ENCODE assay signal across 1 cellular context in the genomic region with DNA sequence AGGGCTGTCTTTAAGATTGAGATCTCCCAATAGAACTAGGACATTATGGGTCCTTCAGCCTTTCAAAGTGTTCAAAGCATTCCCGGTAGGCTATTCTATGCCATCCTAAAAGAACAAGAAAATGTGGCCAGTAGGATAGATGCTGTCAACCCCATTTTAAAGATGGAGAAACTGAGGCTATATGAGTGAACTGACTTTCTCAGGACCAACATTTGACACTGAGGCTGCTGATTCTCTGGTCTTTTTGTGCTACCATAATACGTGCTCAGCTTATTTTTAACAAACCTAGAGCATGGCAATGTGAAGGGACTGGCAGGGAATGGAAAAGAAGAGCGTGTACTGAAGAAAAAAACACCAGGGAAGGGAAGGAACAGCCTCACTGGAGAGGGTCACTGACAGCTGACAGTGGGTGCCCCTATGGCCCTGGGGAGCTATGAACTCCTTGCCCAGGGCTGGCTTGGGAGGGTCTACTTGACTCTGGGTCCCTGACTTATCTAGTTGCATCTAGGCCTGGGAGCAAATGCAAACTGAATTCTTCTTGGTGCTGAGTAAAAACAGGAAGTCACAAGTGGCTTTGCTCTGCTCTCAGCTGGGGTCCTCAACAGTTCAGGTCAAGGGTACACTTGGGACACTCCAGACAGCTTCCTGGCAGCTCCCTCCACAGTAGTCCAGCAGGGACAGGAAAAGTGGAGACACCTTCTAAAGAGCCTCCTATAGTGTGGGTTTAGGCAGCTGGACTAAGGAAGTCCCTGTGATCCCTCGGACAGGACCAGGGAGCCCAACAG.
TF ChIP-seq lines count a peak whose summit lies in the region.

No MANE protein-coding gene starts in this region.

TF ChIP-seq in K562, 482 proteins besides CTCF, POLR2A, EP300 and RAD21:
- TF ChIP-seq, protein P1, sequence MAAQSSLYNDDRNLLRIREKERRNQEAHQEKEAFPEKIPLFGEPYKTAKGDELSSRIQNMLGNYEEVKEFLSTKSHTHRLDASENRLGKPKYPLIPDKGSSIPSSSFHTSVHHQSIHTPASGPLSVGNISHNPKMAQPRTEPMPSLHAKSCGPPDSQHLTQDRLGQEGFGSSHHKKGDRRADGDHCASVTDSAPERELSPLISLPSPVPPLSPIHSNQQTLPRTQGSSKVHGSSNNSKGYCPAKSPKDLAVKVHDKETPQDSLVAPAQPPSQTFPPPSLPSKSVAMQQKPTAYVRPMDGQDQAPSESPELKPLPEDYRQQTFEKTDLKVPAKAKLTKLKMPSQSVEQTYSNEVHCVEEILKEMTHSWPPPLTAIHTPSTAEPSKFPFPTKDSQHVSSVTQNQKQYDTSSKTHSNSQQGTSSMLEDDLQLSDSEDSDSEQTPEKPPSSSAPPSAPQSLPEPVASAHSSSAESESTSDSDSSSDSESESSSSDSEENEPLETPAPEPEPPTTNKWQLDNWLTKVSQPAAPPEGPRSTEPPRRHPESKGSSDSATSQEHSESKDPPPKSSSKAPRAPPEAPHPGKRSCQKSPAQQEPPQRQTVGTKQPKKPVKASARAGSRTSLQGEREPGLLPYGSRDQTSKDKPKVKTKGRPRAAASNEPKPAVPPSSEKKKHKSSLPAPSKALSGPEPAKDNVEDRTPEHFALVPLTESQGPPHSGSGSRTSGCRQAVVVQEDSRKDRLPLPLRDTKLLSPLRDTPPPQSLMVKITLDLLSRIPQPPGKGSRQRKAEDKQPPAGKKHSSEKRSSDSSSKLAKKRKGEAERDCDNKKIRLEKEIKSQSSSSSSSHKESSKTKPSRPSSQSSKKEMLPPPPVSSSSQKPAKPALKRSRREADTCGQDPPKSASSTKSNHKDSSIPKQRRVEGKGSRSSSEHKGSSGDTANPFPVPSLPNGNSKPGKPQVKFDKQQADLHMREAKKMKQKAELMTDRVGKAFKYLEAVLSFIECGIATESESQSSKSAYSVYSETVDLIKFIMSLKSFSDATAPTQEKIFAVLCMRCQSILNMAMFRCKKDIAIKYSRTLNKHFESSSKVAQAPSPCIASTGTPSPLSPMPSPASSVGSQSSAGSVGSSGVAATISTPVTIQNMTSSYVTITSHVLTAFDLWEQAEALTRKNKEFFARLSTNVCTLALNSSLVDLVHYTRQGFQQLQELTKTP (IDR thresholded peaks at IDR 0.05; ENCODE audit: low read depth in 1 of 2, partially characterized antibody in 2 of 2), result no peak
- no peak for TF ChIP-seq ZNF165 (CRISPR knock-in tag; IDR thresholded peaks at IDR 0.05; ENCODE audit: borderline replicate concordance)
- no peak for TF ChIP-seq TCFL5 (CRISPR knock-in tag; conservative IDR thresholded peaks at IDR 0.05)
- TF ChIP-seq RBM17 (IDR thresholded peaks at IDR 0.05; ENCODE audit: borderline replicate concordance, low read depth, low read length), result no peak
- TF ChIP-seq CHD4 (IDR thresholded peaks at IDR 0.05; ENCODE audit: insufficient read depth, insufficient replicate concordance, low read depth, low read length, poor library complexity, severe bottlenecking), result peak; percentile 84
- TF ChIP-seq KLF1 (tag; IDR thresholded peaks at IDR 0.05), result no peak
- TF ChIP-seq SETDB1 (IDR thresholded peaks at IDR 0.05; ENCODE audit: low read length), result no peak
- peak; percentile 90 for TF ChIP-seq SPI1 (IDR thresholded peaks at IDR 0.05; ENCODE audit: borderline replicate concordance, low read depth, low read length)
- TF ChIP-seq RBM22 (IDR thresholded peaks at IDR 0.05; ENCODE audit: low read depth, low read length, poor library complexity, severe bottlenecking), result no peak
- no peak for TF ChIP-seq ZNF696 (CRISPR knock-in tag; conservative IDR thresholded peaks at IDR 0.05)
- TF ChIP-seq RBM14 (IDR thresholded peaks at IDR 0.05; ENCODE audit: borderline replicate concordance, insufficient read depth, low read depth, low read length), result no peak
- TF ChIP-seq, protein P2, sequence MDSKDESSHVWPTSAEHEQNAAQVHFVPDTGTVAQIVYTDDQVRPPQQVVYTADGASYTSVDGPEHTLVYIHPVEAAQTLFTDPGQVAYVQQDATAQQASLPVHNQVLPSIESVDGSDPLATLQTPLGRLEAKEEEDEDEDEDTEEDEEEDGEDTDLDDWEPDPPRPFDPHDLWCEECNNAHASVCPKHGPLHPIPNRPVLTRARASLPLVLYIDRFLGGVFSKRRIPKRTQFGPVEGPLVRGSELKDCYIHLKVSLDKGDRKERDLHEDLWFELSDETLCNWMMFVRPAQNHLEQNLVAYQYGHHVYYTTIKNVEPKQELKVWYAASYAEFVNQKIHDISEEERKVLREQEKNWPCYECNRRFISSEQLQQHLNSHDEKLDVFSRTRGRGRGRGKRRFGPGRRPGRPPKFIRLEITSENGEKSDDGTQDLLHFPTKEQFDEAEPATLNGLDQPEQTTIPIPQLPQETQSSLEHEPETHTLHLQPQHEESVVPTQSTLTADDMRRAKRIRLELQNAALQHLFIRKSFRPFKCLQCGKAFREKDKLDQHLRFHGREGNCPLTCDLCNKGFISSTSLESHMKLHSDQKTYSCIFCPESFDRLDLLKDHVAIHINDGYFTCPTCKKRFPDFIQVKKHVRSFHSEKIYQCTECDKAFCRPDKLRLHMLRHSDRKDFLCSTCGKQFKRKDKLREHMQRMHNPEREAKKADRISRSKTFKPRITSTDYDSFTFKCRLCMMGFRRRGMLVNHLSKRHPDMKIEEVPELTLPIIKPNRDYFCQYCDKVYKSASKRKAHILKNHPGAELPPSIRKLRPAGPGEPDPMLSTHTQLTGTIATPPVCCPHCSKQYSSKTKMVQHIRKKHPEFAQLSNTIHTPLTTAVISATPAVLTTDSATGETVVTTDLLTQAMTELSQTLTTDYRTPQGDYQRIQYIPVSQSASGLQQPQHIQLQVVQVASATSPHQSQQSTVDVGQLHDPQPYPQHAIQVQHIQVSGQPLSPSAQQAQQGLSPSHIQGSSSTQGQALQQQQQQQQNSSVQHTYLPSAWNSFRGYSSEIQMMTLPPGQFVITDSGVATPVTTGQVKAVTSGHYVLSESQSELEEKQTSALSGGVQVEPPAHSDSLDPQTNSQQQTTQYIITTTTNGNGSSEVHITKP (IDR thresholded peaks at IDR 0.05; ENCODE audit: partially characterized antibody), result no peak
- TF ChIP-seq ADNP (tag; IDR thresholded peaks at IDR 0.05), result peak; percentile 66
- TF ChIP-seq MAZ (CRISPR knock-in tag; conservative IDR thresholded peaks at IDR 0.05 in 1 of 2, IDR thresholded peaks at IDR 0.05 in 1 of 2), result no peak
- peak; percentile 59; the same call in 1 of the 2 replicates for TF ChIP-seq CBX1 (IDR thresholded peaks at IDR 0.05; ENCODE audit: low read depth)
- no peak for TF ChIP-seq ZNF140 (CRISPR knock-in tag; IDR thresholded peaks at IDR 0.05)
- TF ChIP-seq HDAC2 (IDR thresholded peaks at IDR 0.05), result peak; percentile 19; the same call in 1 of the 2 replicates
- TF ChIP-seq POLR2G (IDR thresholded peaks at IDR 0.05; ENCODE audit: low read depth, low read length), result no peak
- TF ChIP-seq BCOR (IDR thresholded peaks at IDR 0.05), result peak; percentile 57; the same call in 1 of the 2 replicates
- TF ChIP-seq RBM25 (IDR thresholded peaks at IDR 0.05; ENCODE audit: low read depth, low read length, severe bottlenecking), result peak; percentile 92
- no peak for TF ChIP-seq U2AF1 (optimal IDR thresholded peaks at IDR 0.05; ENCODE audit: low read depth, low read length)
- TF ChIP-seq PRMT5 (CRISPR knock-in tag; IDR thresholded peaks at IDR 0.05), result no peak
